8 cellular contexts compared by ENCODE assay signal in the genomic region with DNA sequence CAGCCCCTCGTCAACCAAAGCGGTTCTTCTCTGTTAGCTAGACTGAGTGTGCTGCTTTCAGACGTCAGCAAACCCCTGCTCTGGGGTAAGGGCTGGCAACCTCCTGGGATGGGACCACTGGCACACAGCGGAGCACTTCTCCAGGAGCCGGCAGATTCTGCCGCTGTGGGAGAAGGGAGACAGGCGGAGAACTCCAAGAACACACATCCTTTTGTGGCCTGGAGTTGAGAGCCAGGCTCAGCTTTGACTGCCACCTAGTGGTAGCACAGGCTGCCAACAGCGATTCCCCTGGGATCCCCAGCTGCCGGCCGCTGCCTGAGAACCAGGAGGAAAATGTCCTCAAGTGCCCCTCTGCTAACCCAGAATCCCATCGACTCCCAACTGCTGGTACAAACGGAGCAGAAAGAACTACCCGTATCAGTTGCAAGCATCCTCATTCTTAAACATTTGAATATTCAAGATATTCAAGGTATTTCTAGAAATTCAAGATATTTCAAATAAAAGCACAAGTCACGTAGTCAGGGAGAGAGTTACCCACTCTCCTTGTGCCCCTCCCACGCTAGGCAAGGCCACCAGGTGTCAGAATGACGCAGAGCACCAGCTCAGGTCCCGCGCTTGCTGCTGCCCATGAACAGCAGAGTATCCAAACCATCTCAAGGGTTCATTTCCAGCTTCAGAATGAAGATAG. TPM values are rescaled to one million over a fixed set of nuclear protein-coding genes. Genes with fewer than 3 reads are reported as not detected.
A peak's percentile ranks its signal among the peaks of the same experiment; 100 is the strongest.
DNase-seq lines count a peak whose midpoint lies in the region; ATAC-seq and TF ChIP-seq lines count a peak whose summit lies in the region.

No MANE protein-coding gene starts in this region.

- H3K9me3 ChIP-seq in A673 (ENCODE audit: low read depth, low read length, poor library complexity, severe bottlenecking) = no peaks in the 10 kb centered on the region

- H3K36me3 ChIP-seq in A673 (ENCODE audit: insufficient read depth, low read length, poor library complexity, severe bottlenecking) = peaks cover 40% of the 10 kb centered on the region

- H3K4me3 Mint-ChIP-seq in WTC11 = no peak overlapping the region

- no peaks in the 10 kb centered on the region for H3K27me3 ChIP-seq in A673 (replicated peaks; ENCODE audit: insufficient read depth, low read depth, low read length, poor library complexity)

- H3K4me1 Mint-ChIP-seq in WTC11 = peaks cover 16% of the 10 kb centered on the region

- POLR2A ChIA-PET in A673 (lab: Charles Lee; ENCODE audit: low non-redundant PET) = interaction anchor here (0.5 kb wide), 1 partner anchor 464 kb away, joined by 3 read pairs; no protein-coding TSS in a partner anchor
- POLR2A ChIA-PET in WTC11 (lab: Charles Lee) = interaction anchor here (1.3 kb wide), 1 partner anchor 26 kb away, joined by 4 read pairs; no protein-coding TSS in a partner anchor

- peaks cover 30% of the 10 kb centered on the region for H3K36me3 Mint-ChIP-seq in WTC11

- BruUV-seq in A673 (replicated peaks; lab: Mats Ljungman, UMichigan) = no TSS peak

- H3K4me1 ChIP-seq in A673 (ENCODE audit: insufficient read depth, low read length, poor library complexity, severe bottlenecking) = peaks cover 50% of the 10 kb centered on the region

- DNase-seq in A673 (ENCODE audit: low spot score) (peak; percentile 96), GM19238 (ENCODE audit: insufficient read length, low spot score) (peak; percentile 85), NCI-H2227 treated with DMSO at 0.1 percent for 48 hours (lab: John Stamatoyannopoulos, UW) (peak; percentile 55), WTC11 (ENCODE audit: low spot score) (peak; percentile 89), kidney tubule cell (ENCODE audit: low spot score) (peak; percentile 82)
- peak; percentile 36 for DNase-seq in central memory CD4-positive, alpha-beta T cell
- DNase-seq in stimulated activated CD4-positive, alpha-beta T cell treated with anti-CD3 and anti-CD28 coated beads, Interleukin-2, amount 100 ng/mL, for 4 hours (ENCODE audit: low read depth) = peak; percentile 36

- peak overlapping the region; percentile 86 for H3K27ac Mint-ChIP-seq in WTC11

- no peak overlapping the region for H3K4me3 ChIP-seq in A673 (ENCODE audit: low read depth, low read length, poor library complexity, severe bottlenecking)

- no peaks in the 10 kb centered on the region for H3K27me3 Mint-ChIP-seq in WTC11 (ENCODE audit: low read depth)

- ATAC-seq in WTC11 (peak; percentile 76), GM19455 (IDR thresholded peaks at IDR 0.05; ENCODE audit: unreplicated experiment) (no peak)

- peak overlapping the region; percentile 69 for H3K27ac ChIP-seq in A673 (ENCODE audit: low read depth, low read length, poor library complexity, severe bottlenecking)

- intact Hi-C loops in A673 (cut with micrococcal nuclease; ENCODE audit: unreplicated experiment) = loop anchor here (2.0 kb wide), 1 partner anchor 570 kb away; no protein-coding TSS in a partner anchor

- CTCF ChIA-PET in A673 (lab: Charles Lee) (interaction anchor here (0.6 to 3.9 kb wide), 9 partner anchors 11 to 569 kb away, joined by 3 to 27 read pairs (median 3); partner anchors contain the start of gene MYEOV), WTC11 (lab: Charles Lee) (interaction anchor here (0.5 to 2.6 kb wide), 29 partner anchors 8 to 581 kb away, joined by 3 to 31 read pairs (median 4); partner anchors contain the start of genes FGF4 and MYEOV)

- H3K9me3 Mint-ChIP-seq in WTC11 = no peaks in the 10 kb centered on the region

- TF ChIP-seq CTCF in A673 (conservative IDR thresholded peaks at IDR 0.05; ENCODE audit: low read depth, low read length) = peak; percentile 99
- peak; percentile 77 for TF ChIP-seq CTCF in WTC11 (IDR thresholded peaks at IDR 0.05)

TF ChIP-seq in WTC11, 78 proteins besides CTCF, POLR2A, EP300 and RAD21 (continues in another document):
- TF ChIP-seq MAX (CRISPR knock-in tag; IDR thresholded peaks at IDR 0.05) (no peak), ZNF219 (CRISPR knock-in tag; IDR thresholded peaks at IDR 0.05; ENCODE audit: borderline replicate concordance) (no peak), ZNF425 (CRISPR knock-in tag; conservative IDR thresholded peaks at IDR 0.05) (no peak), FOXJ3 (CRISPR knock-in tag; IDR thresholded peaks at IDR 0.05; ENCODE audit: borderline replicate concordance) (no peak), MXD4 (CRISPR knock-in tag; IDR thresholded peaks at IDR 0.05; ENCODE audit: borderline replicate concordance) (no peak), CREM (CRISPR knock-in tag; IDR thresholded peaks at IDR 0.05) (no peak), HMGXB4 (CRISPR knock-in tag; IDR thresholded peaks at IDR 0.05) (no peak), HMGA2 (CRISPR knock-in tag; IDR thresholded peaks at IDR 0.05) (no peak), E2F5 (CRISPR knock-in tag; IDR thresholded peaks at IDR 0.05) (no peak)
- TF ChIP-seq, protein P1, sequence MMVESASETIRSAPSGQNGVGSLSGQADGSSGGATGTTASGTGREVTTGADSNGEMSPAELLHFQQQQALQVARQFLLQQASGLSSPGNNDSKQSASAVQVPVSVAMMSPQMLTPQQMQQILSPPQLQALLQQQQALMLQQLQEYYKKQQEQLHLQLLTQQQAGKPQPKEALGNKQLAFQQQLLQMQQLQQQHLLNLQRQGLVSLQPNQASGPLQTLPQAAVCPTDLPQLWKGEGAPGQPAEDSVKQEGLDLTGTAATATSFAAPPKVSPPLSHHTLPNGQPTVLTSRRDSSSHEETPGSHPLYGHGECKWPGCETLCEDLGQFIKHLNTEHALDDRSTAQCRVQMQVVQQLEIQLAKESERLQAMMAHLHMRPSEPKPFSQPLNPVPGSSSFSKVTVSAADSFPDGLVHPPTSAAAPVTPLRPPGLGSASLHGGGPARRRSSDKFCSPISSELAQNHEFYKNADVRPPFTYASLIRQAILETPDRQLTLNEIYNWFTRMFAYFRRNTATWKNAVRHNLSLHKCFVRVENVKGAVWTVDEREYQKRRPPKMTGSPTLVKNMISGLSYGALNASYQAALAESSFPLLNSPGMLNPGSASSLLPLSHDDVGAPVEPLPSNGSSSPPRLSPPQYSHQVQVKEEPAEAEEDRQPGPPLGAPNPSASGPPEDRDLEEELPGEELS (CRISPR knock-in tag; IDR thresholded peaks at IDR 0.05) = no peak
- TF ChIP-seq, protein P2, sequence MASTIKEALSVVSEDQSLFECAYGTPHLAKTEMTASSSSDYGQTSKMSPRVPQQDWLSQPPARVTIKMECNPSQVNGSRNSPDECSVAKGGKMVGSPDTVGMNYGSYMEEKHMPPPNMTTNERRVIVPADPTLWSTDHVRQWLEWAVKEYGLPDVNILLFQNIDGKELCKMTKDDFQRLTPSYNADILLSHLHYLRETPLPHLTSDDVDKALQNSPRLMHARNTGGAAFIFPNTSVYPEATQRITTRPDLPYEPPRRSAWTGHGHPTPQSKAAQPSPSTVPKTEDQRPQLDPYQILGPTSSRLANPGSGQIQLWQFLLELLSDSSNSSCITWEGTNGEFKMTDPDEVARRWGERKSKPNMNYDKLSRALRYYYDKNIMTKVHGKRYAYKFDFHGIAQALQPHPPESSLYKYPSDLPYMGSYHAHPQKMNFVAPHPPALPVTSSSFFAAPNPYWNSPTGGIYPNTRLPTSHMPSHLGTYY (CRISPR knock-in tag; IDR thresholded peaks at IDR 0.05) = no peak

RNA-seq across cellular contexts. Expression of gene LTO1, which starts 4.9 kb away (rescaled TPM):
- total RNA-seq in A673 (2021) (52.8 and 56.0 TPM in 2 replicates), WTC11 (2021) (20.5 to 27.5 TPM (median 20.6 TPM) in 3 replicates)

RNA-seq across cellular contexts. Expression of gene CCND1, which starts 29.3 kb away (rescaled TPM):
- total RNA-seq in A673 (2021) (2,517 and 2,519 TPM in 2 replicates), WTC11 (2021) (212 to 224 TPM (median 224 TPM) in 3 replicates)

RNA-seq across cellular contexts. Expression of gene FGF19, which starts 33.5 kb away (rescaled TPM):
- total RNA-seq in A673 (2021) (0.69 TPM in 1 of 2 replicates, not detected in the other), WTC11 (2021) (17.6 to 19.3 TPM (median 18.6 TPM) in 3 replicates)

Comparison
In these comparisons a context has a peak if more than half of its experiments do, and no peak if none do; other contexts are left out.
1. DNase-seq: peak in every context shown above with its lines; median percentile 96 in A673; 89 in WTC11; 85 in GM19238; 82 in kidney tubule cell; 55 in NCI-H2227 treated with DMSO at 0.1 percent for 48 hours; 36 in central memory CD4-positive, alpha-beta T cell; 36 in stimulated activated CD4-positive, alpha-beta T cell treated with anti-CD3 and anti-CD28 coated beads, Interleukin-2, amount 100 ng/mL, for 4 hours.
2. RNA of gene CCND1, which starts 29.3 kb away (total RNA-seq): 2,517 to 2,519 TPM in A673; 212 to 224 TPM in WTC11; every median in the first group is over 10 times any median in the second.
3. RNA of gene FGF19, which starts 33.5 kb away (total RNA-seq): 17.6 to 19.3 TPM in WTC11; 0.69 TPM in A673; every median in the first group is over 10 times any median in the second.